ENCODE assay signal across 1 cellular context in the genomic region with DNA sequence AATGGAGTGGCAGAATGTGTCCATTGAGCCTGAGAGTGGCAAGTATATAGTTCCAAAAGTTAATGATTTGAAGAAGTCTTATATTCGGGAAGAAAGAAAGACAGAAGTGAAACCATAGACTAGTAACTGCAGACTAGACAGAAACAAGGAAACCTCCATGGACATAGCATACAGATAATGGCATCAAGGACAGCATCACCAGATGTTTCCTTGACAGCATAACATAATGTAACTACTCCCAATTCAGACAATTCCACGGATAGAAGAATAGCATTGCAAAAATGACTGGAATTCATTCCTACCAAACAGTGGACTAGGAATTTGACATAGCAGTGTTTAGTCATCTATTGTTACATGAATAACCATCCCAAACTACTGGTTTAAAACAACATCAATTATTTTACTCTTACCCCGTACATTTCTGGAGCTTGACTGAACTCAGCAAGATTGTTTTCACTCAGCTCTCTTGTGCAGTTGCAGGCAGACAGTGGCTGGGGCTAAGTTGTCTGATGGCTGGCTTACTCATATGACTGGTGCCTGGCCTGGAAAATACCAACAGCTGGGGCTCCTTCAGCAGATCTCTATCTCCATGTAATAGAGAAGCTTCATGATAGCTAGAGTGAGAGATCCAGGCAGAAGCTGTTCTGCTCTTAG.
A peak's percentile ranks its signal among the peaks of the same experiment; 100 is the strongest.
TF ChIP-seq lines count a peak whose summit lies in the region.

No MANE protein-coding gene starts in this region.

TF ChIP-seq in SK-N-SH, 30 proteins besides CTCF, POLR2A, EP300 and RAD21 (continued from another document):
- TF ChIP-seq REST (IDR thresholded peaks at IDR 0.05; ENCODE audit: low read depth, low read length) (no peak), FOSL2 (IDR thresholded peaks at IDR 0.05; ENCODE audit: borderline replicate concordance, low read depth) (0 out of 2 replicates have a peak, but pooled peaks have one; percentile 50)
